8 cellular contexts compared by ENCODE assay signal in genomic region chr17:2396192-2396567, GRCh38. TPM values are rescaled to one million over a fixed set of nuclear protein-coding genes. Genes with fewer than 3 reads are reported as not detected.
DNase-seq lines count a peak whose midpoint lies in the region; ATAC-seq and TF ChIP-seq lines count a peak whose summit lies in the region.

No MANE protein-coding gene starts in this region.

- peaks cover 14% of the 10 kb centered on the region for H3K27me3 Mint-ChIP-seq in glutamatergic neuron (ENCODE audit: unreplicated experiment)

- H3K9ac ChIP-seq in smooth muscle cell (ENCODE audit: low read depth), result peak overlapping the region; percentile 76

- TF ChIP-seq CTCF in WI38 (IDR thresholded peaks at IDR 0.05; ENCODE audit: low read depth, low read length), result no peak
- no peak for TF ChIP-seq CTCF in glutamatergic neuron (IDR thresholded peaks at IDR 0.05; ENCODE audit: partially characterized antibody, unreplicated experiment)
- TF ChIP-seq CTCF in smooth muscle cell (IDR thresholded peaks at IDR 0.05; ENCODE audit: borderline replicate concordance, insufficient read depth, poor library complexity, severe bottlenecking), result no peak

- H3K36me3 ChIP-seq in HAP-1 (replicated peaks) (peaks cover 4% of the 10 kb centered on the region; the same call in 1 of the 2 replicates), smooth muscle cell (ENCODE audit: low read depth) (no peaks in the 10 kb centered on the region)

- in situ Hi-C loops in HAP-1 (cut with MboI; ENCODE audit: low sequenced_read_pairs), result loop anchor here (25.0 kb wide), 1 partner anchor 616 kb away; no protein-coding TSS in a partner anchor

- H3K4me2 ChIP-seq in smooth muscle cell, result peak overlapping the region; percentile 98

- H3K4me3 Mint-ChIP-seq in glutamatergic neuron (ENCODE audit: unreplicated experiment), result peak overlapping the region; percentile 88

- H3K36me3 Mint-ChIP-seq in glutamatergic neuron (ENCODE audit: unreplicated experiment), result no peaks in the 10 kb centered on the region

- H2AFZ ChIP-seq in smooth muscle cell (ENCODE audit: low read depth), result no peak overlapping the region

- WGBS in smooth muscle cell (ENCODE audit: low lambda C conversion rate), result 59% methylated on average over 7 of the region's 7 CpGs

- peak overlapping the region; percentile 99 for H3K27ac ChIP-seq in smooth muscle cell (ENCODE audit: low read depth)

- H3F3A ChIP-seq in smooth muscle cell (ENCODE audit: low read depth), result peaks cover 50% of the 10 kb centered on the region

- H3K27me3 ChIP-seq in HAP-1 (ENCODE audit: low read depth), result no peaks in the 10 kb centered on the region
- no peaks in the 10 kb centered on the region for H3K27me3 ChIP-seq in smooth muscle cell (ENCODE audit: low read depth)

- peaks cover 43% of the 10 kb centered on the region for H3K4me1 ChIP-seq in HAP-1
- peaks cover 45% of the 10 kb centered on the region for H3K4me1 ChIP-seq in smooth muscle cell (ENCODE audit: low read depth)

- DNase-seq in HAP-1 (ENCODE audit: low spot score in 2 of 2) (no peak), glutamatergic neuron (no peak), smooth muscle cell (lab: John Stamatoyannopoulos, UW; ENCODE audit: unreplicated experiment) (no peak), NCI-H1417 treated with DMSO at 0.1 percent for 48 hours (lab: John Stamatoyannopoulos, UW) (no peak), GM03348 (ENCODE audit: low spot score) (no peak), anterior cingulate cortex (lab: John Stamatoyannopoulos, UW) (no peak)

- peaks cover 48% of the 10 kb centered on the region for H3K79me2 ChIP-seq in smooth muscle cell (ENCODE audit: low read depth)

- peaks cover 37% of the 10 kb centered on the region for H3K4me1 Mint-ChIP-seq in glutamatergic neuron (ENCODE audit: low read depth, unreplicated experiment)

- no peak for ATAC-seq in HG03097 (IDR thresholded peaks at IDR 0.05; ENCODE audit: low FRiP score, unreplicated experiment)

- no peaks in the 10 kb centered on the region for H3K9me3 ChIP-seq in HAP-1
- H3K9me3 ChIP-seq in smooth muscle cell (replicated peaks; ENCODE audit: low read depth), result no peaks in the 10 kb centered on the region

- peaks cover 21% of the 10 kb centered on the region for H3K9me3 Mint-ChIP-seq in glutamatergic neuron (ENCODE audit: unreplicated experiment)

- H4K20me1 ChIP-seq in smooth muscle cell (ENCODE audit: low read depth), result peaks cover 40% of the 10 kb centered on the region

- H3K27ac Mint-ChIP-seq in glutamatergic neuron (ENCODE audit: unreplicated experiment), result peak overlapping the region; percentile 83

- H3K4me3 ChIP-seq in HAP-1 (peak overlapping the region; percentile 25), WI38 (ENCODE audit: low read depth, low read length) (peak overlapping the region; percentile 46), smooth muscle cell (peak overlapping the region; percentile 38)

RNA-seq across cellular contexts. Expression of gene MNT, which starts 4.7 kb away (rescaled TPM):
- total RNA-seq in glutamatergic neuron (ENCODE audit: unreplicated experiment) (41.0 TPM), smooth muscle cell (7.5 and 12.8 TPM in 2 replicates)
- 5.7 and 9.0 TPM in 2 replicates for polyA plus RNA-seq in smooth muscle cell

RNA-seq across cellular contexts. Expression of gene SGSM2, which starts 58.9 kb away (rescaled TPM):
- total RNA-seq in glutamatergic neuron (ENCODE audit: unreplicated experiment), result 111 TPM
- 10.4 and 20.8 TPM in 2 replicates for total RNA-seq in smooth muscle cell
- 26.9 and 33.2 TPM in 2 replicates for polyA plus RNA-seq in smooth muscle cell

RNA-seq across cellular contexts. Expression of gene TSR1, which starts 59.9 kb away (rescaled TPM):
- total RNA-seq in glutamatergic neuron (ENCODE audit: unreplicated experiment) (25.6 TPM), smooth muscle cell (22.1 and 39.5 TPM in 2 replicates)
- 17.6 and 23.7 TPM in 2 replicates for polyA plus RNA-seq in smooth muscle cell
